8 cellular contexts compared by ENCODE assay signal in the genomic region with DNA sequence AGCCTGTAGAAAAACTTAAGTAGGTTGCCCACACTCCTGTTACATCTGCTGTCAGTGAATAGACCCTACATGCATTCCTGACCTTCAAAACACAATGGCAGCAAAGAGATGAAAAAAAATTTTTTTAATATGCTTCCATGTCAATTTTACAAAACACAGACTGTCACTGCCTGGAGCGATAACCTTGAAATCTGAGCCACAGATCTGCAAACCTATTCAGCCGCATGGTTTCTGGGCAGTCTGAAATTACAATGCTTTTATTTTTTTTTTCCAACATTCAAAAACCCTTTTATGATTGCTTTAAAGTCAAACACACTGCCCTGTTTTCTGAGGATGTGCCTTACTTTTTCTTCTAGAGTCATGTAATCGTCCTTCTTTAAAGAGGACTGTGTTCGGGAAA.
"Had no signal": no experiment of that assay in that cellular context is flagged by ENCODE, and none has a peak within 500 bp of the region (broad histone marks: within the 10 kb centered on the region; RNA-seq: fewer than 3 reads in every experiment).

No MANE protein-coding gene starts in this region.

- H3K4me1 Mint-ChIP-seq: GM23338, H9, IgD-negative memory B cell had no signal

- H3K4me3 ChIP-seq: GM23338 had no signal

- H3K36me3 Mint-ChIP-seq: IgD-negative memory B cell had no signal

- H3K4me2 ChIP-seq: GM23338 had no signal

- H3K4me3 Mint-ChIP-seq: GM23338, H9, HFFc6, IgD-negative memory B cell had no signal

- H3K27me3 Mint-ChIP-seq: IgD-negative memory B cell had no signal

- H3K27ac ChIP-seq: HL-60 had no signal

- H3K9me3 Mint-ChIP-seq: GM23338, H9, HFFc6 had no signal

- H3K27ac Mint-ChIP-seq: GM23338, H9, HFFc6, IgD-negative memory B cell had no signal

- ATAC-seq: GM23338, HCT116, HepG2 had no signal

- DNase-seq: H9, HFFc6, KBM-7 had no signal

- H2AFZ ChIP-seq: GM23338 had no signal
